In genomic region chr11:129644326-129644725, GRCh38 we compare ENCODE assay signal across 21 cellular contexts.
A peak's percentile ranks its signal among the peaks of the same experiment; 100 is the strongest.
DNase-seq lines count a peak whose midpoint lies in the region; ATAC-seq and TF ChIP-seq lines count a peak whose summit lies in the region.
"Had no signal": no experiment of that assay in that cellular context is flagged by ENCODE, and none has a peak within 500 bp of the region (broad histone marks: within the 10 kb centered on the region; RNA-seq: fewer than 3 reads in every experiment).

No MANE protein-coding gene starts in this region.

- intact Hi-C loops in esophagus squamous epithelium (cut with DNase I) (no loop called here), esophagus muscularis mucosa (cut with DNase I) (no loop called here)

- peaks cover 25% of the 10 kb centered on the region for H3K4me1 Mint-ChIP-seq in activated T-helper 17 cell treated with anti-CD3 and anti-CD28 coated beads, Interleukin-2, amount 50 U/mL, for 72 hours
- H3K4me1 Mint-ChIP-seq: CD14-positive monocyte, memory B cell had no signal

- H3K4me3 ChIP-seq in esophagus squamous epithelium (no peak overlapping the region), esophagus muscularis mucosa (no peak overlapping the region), MG63 (no peak overlapping the region)
- H3K4me3 ChIP-seq: psoas muscle, upper lobe of left lung had no signal

- H3K27ac ChIP-seq in C4-2B (peak overlapping the region; percentile 85; the same call in 1 of the 2 replicates), esophagus squamous epithelium (peak overlapping the region; percentile 79 to 90 (median 85)), esophagus muscularis mucosa (replicated peaks in 1 of 4) (no peak overlapping the region)
- H3K27ac ChIP-seq: psoas muscle, upper lobe of left lung had no signal

- 63 to 67% methylated on average over 3 of the region's 3 CpGs for WGBS in esophagus squamous epithelium, 2 donors
- 68% methylated on average over 3 of the region's 3 CpGs for WGBS in esophagus muscularis mucosa

- H3K4me1 ChIP-seq in esophagus squamous epithelium (peaks cover 4 to 61% (median 10%) of the 10 kb centered on the region in 3 donors), esophagus muscularis mucosa (no peaks in the 10 kb centered on the region)
- H3K4me1 ChIP-seq: psoas muscle had no signal

- H3K27me3 ChIP-seq in esophagus squamous epithelium, result no peaks in the 10 kb centered on the region
- H3K27me3 ChIP-seq in esophagus muscularis mucosa, result no peaks in the 10 kb centered on the region
- no peaks in the 10 kb centered on the region for H3K27me3 ChIP-seq in MG63
- H3K27me3 ChIP-seq: upper lobe of left lung had no signal

- H3K36me3 ChIP-seq in esophagus squamous epithelium, result no peaks in the 10 kb centered on the region
- H3K36me3 ChIP-seq in esophagus muscularis mucosa, result no peaks in the 10 kb centered on the region
- no peaks in the 10 kb centered on the region for H3K36me3 ChIP-seq in MG63
- H3K36me3 ChIP-seq: upper lobe of left lung had no signal

- TF ChIP-seq CTCF in C4-2B (conservative IDR thresholded peaks at IDR 0.05) (no peak), esophagus squamous epithelium (IDR thresholded peaks at IDR 0.05) (no peak), esophagus muscularis mucosa (IDR thresholded peaks at IDR 0.05) (no peak)

- peak; percentile 12 for ATAC-seq in activated T-helper 17 cell treated with anti-CD3 and anti-CD28 coated beads, Interleukin-2, amount 50 U/mL, for 72 hours (replicated peaks)
- ATAC-seq: activated CD4-positive, CD25-positive, alpha-beta regulatory T cell treated with anti-CD3 and anti-CD28 coated beads, Interleukin-2, amount 50 U/mL, for 24 hours; psoas muscle had no signal

- peak overlapping the region; percentile 96 for H3K27ac Mint-ChIP-seq in activated T-helper 17 cell treated with anti-CD3 and anti-CD28 coated beads, Interleukin-2, amount 50 U/mL, for 72 hours
- H3K27ac Mint-ChIP-seq: H9, memory B cell had no signal

- TF ChIP-seq EP300 in esophagus muscularis mucosa (IDR thresholded peaks at IDR 0.05), result no peak

- no peaks in the 10 kb centered on the region for H3K9me3 ChIP-seq in esophagus squamous epithelium
- no peaks in the 10 kb centered on the region for H3K9me3 ChIP-seq in esophagus muscularis mucosa
- peaks cover 6% of the 10 kb centered on the region for H3K9me3 ChIP-seq in MG63
- H3K9me3 ChIP-seq: psoas muscle, upper lobe of left lung had no signal

- peaks cover 6% of the 10 kb centered on the region for H3K27me3 Mint-ChIP-seq in activated T-helper 17 cell treated with anti-CD3 and anti-CD28 coated beads, Interleukin-2, amount 50 U/mL, for 72 hours

- no peak for TF ChIP-seq POLR2A in esophagus squamous epithelium (IDR thresholded peaks at IDR 0.05)
- no peak for TF ChIP-seq POLR2A in esophagus muscularis mucosa (IDR thresholded peaks at IDR 0.05; ENCODE audit: low read depth)

- peak overlapping the region; percentile 60 for H3K4me3 Mint-ChIP-seq in activated T-helper 17 cell treated with anti-CD3 and anti-CD28 coated beads, Interleukin-2, amount 50 U/mL, for 72 hours
- H3K4me3 Mint-ChIP-seq: CD14-positive monocyte, H9, memory B cell had no signal

- peaks cover 13% of the 10 kb centered on the region for H3K36me3 Mint-ChIP-seq in activated T-helper 17 cell treated with anti-CD3 and anti-CD28 coated beads, Interleukin-2, amount 50 U/mL, for 72 hours (ENCODE audit: low read depth)
- H3K36me3 Mint-ChIP-seq: CD14-positive monocyte, memory B cell had no signal

- peaks cover 7% of the 10 kb centered on the region for H3K9me3 Mint-ChIP-seq in activated T-helper 17 cell treated with anti-CD3 and anti-CD28 coated beads, Interleukin-2, amount 50 U/mL, for 72 hours
- H3K9me3 Mint-ChIP-seq: memory B cell had no signal

- DNase-seq in LHCN-M2 (ENCODE audit: low read depth), result peak; percentile 75
- no peak for DNase-seq in esophagus squamous epithelium (lab: John Stamatoyannopoulos, UW)
- DNase-seq in esophagus muscularis mucosa (ENCODE audit: extremely low spot score), result no peak
- no peak for DNase-seq in MG63
- DNase-seq in GM03348 (ENCODE audit: low spot score), result no peak
- no peak for DNase-seq in NCI-H1694 treated with DMSO at 0.1 percent for 48 hours (lab: John Stamatoyannopoulos, UW)
- DNase-seq: cortex of kidney, H9, head of caudate nucleus, NCI-H1105 treated with DMSO at 0.1 percent for 48 hours, NCI-H2029 treated with DMSO at 0.1 percent for 48 hours, NCI-H345, NCI-H774, psoas muscle, SHP77 treated with DMSO at 0.1 percent for 48 hours, upper lobe of left lung had no signal

Comparison
In these comparisons a context has a peak if more than half of its experiments do, and no peak if none do; other contexts are left out.
1. H3K27ac ChIP-seq: peak in C4-2B (single experiment) and esophagus squamous epithelium (4 of 4); none in esophagus muscularis mucosa (0 of 4).